ENCODE assay signal across 10 cellular contexts in the genomic region with DNA sequence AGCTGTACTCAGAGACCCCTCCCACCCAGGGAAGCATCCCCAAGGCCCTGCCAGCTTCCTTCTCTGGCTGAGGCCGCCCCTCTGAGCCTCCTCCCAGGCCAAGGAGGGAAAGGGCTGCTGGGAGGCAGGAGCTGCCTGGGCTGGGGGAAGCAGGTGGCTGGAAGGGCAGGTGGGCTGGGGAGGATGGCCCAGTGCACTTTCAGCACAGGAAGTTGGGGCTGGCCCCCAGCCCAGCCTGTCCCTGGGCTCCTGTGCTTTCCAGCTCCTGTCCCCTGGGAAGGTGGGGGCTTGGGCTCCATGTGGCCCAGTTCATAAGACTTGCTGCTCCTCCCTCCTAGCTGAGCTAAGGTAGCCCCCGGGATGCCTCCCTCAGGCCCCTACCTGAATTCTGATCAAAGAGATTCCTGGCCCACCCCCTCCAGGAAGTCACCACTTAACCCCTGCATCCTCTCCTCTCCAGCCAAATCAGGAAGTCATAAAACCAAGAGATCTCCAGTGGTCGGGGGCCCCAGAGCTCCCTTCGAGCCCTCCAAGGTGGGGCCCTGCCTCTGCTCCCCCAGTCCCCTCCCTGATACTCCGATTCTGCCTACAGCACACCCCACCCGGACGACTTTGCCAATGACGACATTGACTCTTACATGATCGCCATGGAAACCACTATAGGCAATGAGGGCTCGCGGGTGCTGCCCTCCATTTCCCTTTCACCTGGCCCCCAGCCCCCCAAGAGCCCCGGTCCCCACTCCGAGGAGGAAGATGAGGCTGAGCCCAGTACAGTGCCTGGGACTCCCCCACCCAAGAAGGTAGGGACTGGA. TPM values are rescaled to one million over a fixed set of nuclear protein-coding genes. Genes with fewer than 3 reads are reported as not detected.
DNase-seq lines count a peak whose midpoint lies in the region; ATAC-seq and TF ChIP-seq lines count a peak whose summit lies in the region.
"Had no signal": no experiment of that assay in that cellular context is flagged by ENCODE, and none has a peak within 500 bp of the region (broad histone marks: within the 10 kb centered on the region; RNA-seq: fewer than 3 reads in every experiment).

No MANE protein-coding gene starts in this region.

- H3K9me3 Mint-ChIP-seq in activated CD4-positive, alpha-beta T cell treated with anti-CD3 and anti-CD28 coated beads, Interleukin-2, amount 10 ng/mL, durations not matched to agents 7 days and 5 days: no peaks in the 10 kb centered on the region
- H3K9me3 Mint-ChIP-seq in activated CD8-positive, alpha-beta T cell treated with anti-CD3 and anti-CD28 coated beads, Interleukin-2, amount 10 ng/mL, durations not matched to agents 7 days and 5 days (ENCODE audit: insufficient read depth): no peaks in the 10 kb centered on the region

- no peaks in the 10 kb centered on the region for H3K9me3 ChIP-seq in neutrophil
- H3K9me3 ChIP-seq: SJCRH30 had no signal

- peak; percentile 7 for ATAC-seq in activated CD8-positive, alpha-beta T cell treated with anti-CD3 and anti-CD28 coated beads, Interleukin-2, amount 10 ng/mL, durations not matched to agents 7 days and 5 days
- ATAC-seq: sciatic nerve had no signal

- CTCF ChIA-PET in activated CD4-positive, alpha-beta T cell treated with anti-CD3 and anti-CD28 coated beads, Interleukin-2, amount 10 ng/mL, durations not matched to agents 7 days and 5 days (lab: Charles Lee): interaction anchor here (0.8 to 38.4 kb wide), 5 partner anchors 8 to 79 kb away, joined by 3 to 841 read pairs (median 6); a partner anchor contains a TSS
- CTCF ChIA-PET in activated CD8-positive, alpha-beta T cell treated with anti-CD3 and anti-CD28 coated beads, Interleukin-2, amount 10 ng/mL, durations not matched to agents 7 days and 5 days (lab: Charles Lee): interaction anchor here (1.3 to 31.4 kb wide), 3 partner anchors 14 to 39 kb away, joined by 3 to 998 read pairs (median 7); a partner anchor contains a TSS

- peaks cover 60% of the 10 kb centered on the region for H3K36me3 ChIP-seq in neutrophil

- no peaks in the 10 kb centered on the region for H3K27me3 Mint-ChIP-seq in activated CD4-positive, alpha-beta T cell treated with anti-CD3 and anti-CD28 coated beads, Interleukin-2, amount 10 ng/mL, durations not matched to agents 7 days and 5 days
- H3K27me3 Mint-ChIP-seq in activated CD8-positive, alpha-beta T cell treated with anti-CD3 and anti-CD28 coated beads, Interleukin-2, amount 10 ng/mL, durations not matched to agents 7 days and 5 days (ENCODE audit: low read depth): no peaks in the 10 kb centered on the region

- peak overlapping the region; percentile 71 for H3K27ac Mint-ChIP-seq in activated CD4-positive, alpha-beta T cell treated with anti-CD3 and anti-CD28 coated beads, Interleukin-2, amount 10 ng/mL, durations not matched to agents 7 days and 5 days
- H3K27ac Mint-ChIP-seq in activated CD8-positive, alpha-beta T cell treated with anti-CD3 and anti-CD28 coated beads, Interleukin-2, amount 10 ng/mL, durations not matched to agents 7 days and 5 days: peak overlapping the region; percentile 89

- no peak for DNase-seq in activated CD4-positive, alpha-beta T cell treated with anti-CD3 and anti-CD28 coated beads, Interleukin-2, amount 10 ng/mL, durations not matched to agents 7 days and 5 days
- DNase-seq in activated CD4-positive, alpha-beta T cell treated with anti-CD3 and anti-CD28 coated beads, Interleukin-2, amount 50 U/mL, for 48 hours: no peak
- DNase-seq in activated CD8-positive, alpha-beta T cell treated with anti-CD3 and anti-CD28 coated beads, Interleukin-2, amount 10 ng/mL, durations not matched to agents 7 days and 5 days: no peak
- DNase-seq in cortex of kidney (lab: John Stamatoyannopoulos, UW) (no peak), SW480 (ENCODE audit: low spot score) (no peak)
- DNase-seq: NCI-H226, SJCRH30 had no signal

- H3K36me3 Mint-ChIP-seq in activated CD4-positive, alpha-beta T cell treated with anti-CD3 and anti-CD28 coated beads, Interleukin-2, amount 10 ng/mL, durations not matched to agents 7 days and 5 days (ENCODE audit: low read depth): peaks cover 52% of the 10 kb centered on the region
- H3K36me3 Mint-ChIP-seq in activated CD8-positive, alpha-beta T cell treated with anti-CD3 and anti-CD28 coated beads, Interleukin-2, amount 10 ng/mL, durations not matched to agents 7 days and 5 days (ENCODE audit: low read depth): peaks cover 70% of the 10 kb centered on the region

- POLR2A ChIA-PET in activated CD4-positive, alpha-beta T cell treated with anti-CD3 and anti-CD28 coated beads, Interleukin-2, amount 10 ng/mL, durations not matched to agents 7 days and 5 days (lab: Charles Lee): interaction anchor here (0.6 to 0.7 kb wide), 2 partner anchors 44 to 532 kb away, joined by 3 to 5 read pairs; a partner anchor contains a TSS
- POLR2A ChIA-PET in activated CD8-positive, alpha-beta T cell treated with anti-CD3 and anti-CD28 coated beads, Interleukin-2, amount 10 ng/mL, durations not matched to agents 7 days and 5 days (lab: Charles Lee): interaction anchor here (0.7 to 3.2 kb wide), 6 partner anchors 8 to 218 kb away, joined by 3 to 11 read pairs (median 4); a partner anchor contains a TSS

- H3K4me3 Mint-ChIP-seq in activated CD4-positive, alpha-beta T cell treated with anti-CD3 and anti-CD28 coated beads, Interleukin-2, amount 10 ng/mL, durations not matched to agents 7 days and 5 days: peak overlapping the region; percentile 24
- peak overlapping the region; percentile 70 for H3K4me3 Mint-ChIP-seq in activated CD8-positive, alpha-beta T cell treated with anti-CD3 and anti-CD28 coated beads, Interleukin-2, amount 10 ng/mL, durations not matched to agents 7 days and 5 days

- no peaks in the 10 kb centered on the region for H3K27me3 ChIP-seq in neutrophil
- H3K27me3 ChIP-seq: SJCRH30 had no signal

- peak overlapping the region; percentile 54 for H3K27ac ChIP-seq in neutrophil
- H3K27ac ChIP-seq: SJCRH30 had no signal

- H3K4me1 Mint-ChIP-seq in activated CD4-positive, alpha-beta T cell treated with anti-CD3 and anti-CD28 coated beads, Interleukin-2, amount 10 ng/mL, durations not matched to agents 7 days and 5 days: peaks cover 51% of the 10 kb centered on the region
- H3K4me1 Mint-ChIP-seq in activated CD8-positive, alpha-beta T cell treated with anti-CD3 and anti-CD28 coated beads, Interleukin-2, amount 10 ng/mL, durations not matched to agents 7 days and 5 days (ENCODE audit: low read depth): peaks cover 67% of the 10 kb centered on the region

- TF ChIP-seq CTCF in neutrophil (IDR thresholded peaks at IDR 0.05): no peak

- H3K4me1 ChIP-seq in neutrophil (ENCODE audit: control insufficient read depth in 1 of 2, insufficient read depth in 1 of 2, low read depth in 1 of 2, low read length in 1 of 2): peaks cover 48 to 49% of the 10 kb centered on the region in 2 experiments

- no peak overlapping the region for H3K4me3 ChIP-seq in neutrophil (ENCODE audit: low read depth in 1 of 2, low read length in 1 of 2)
- H3K4me3 ChIP-seq: lung, SJCRH30 had no signal

RNA-seq across cellular contexts. Expression of a gene that starts 4.9 kb away (rescaled TPM):
- total RNA-seq in activated CD4-positive, alpha-beta T cell treated with anti-CD3 and anti-CD28 coated beads, Interleukin-2, amount 10 ng/mL, durations not matched to agents 7 days and 5 days: 100 to 1,000 TPM; 301 to 331 TPM
- total RNA-seq in activated CD8-positive, alpha-beta T cell treated with anti-CD3 and anti-CD28 coated beads, Interleukin-2, amount 10 ng/mL, durations not matched to agents 7 days and 5 days: 100 to 1,000 TPM; 429 to 434 TPM

RNA-seq across cellular contexts. Expression of a gene that starts 5.0 kb away (rescaled TPM):
- 10 to 100 TPM; 49.3 to 53.7 TPM for total RNA-seq in activated CD4-positive, alpha-beta T cell treated with anti-CD3 and anti-CD28 coated beads, Interleukin-2, amount 10 ng/mL, durations not matched to agents 7 days and 5 days
- 10 to 100 TPM; 59.5 to 60.4 TPM for total RNA-seq in activated CD8-positive, alpha-beta T cell treated with anti-CD3 and anti-CD28 coated beads, Interleukin-2, amount 10 ng/mL, durations not matched to agents 7 days and 5 days

RNA-seq across cellular contexts. Expression of a gene that starts 7.1 kb away (rescaled TPM):
- 100 to 1,000 TPM; 256 to 323 TPM for total RNA-seq in activated CD4-positive, alpha-beta T cell treated with anti-CD3 and anti-CD28 coated beads, Interleukin-2, amount 10 ng/mL, durations not matched to agents 7 days and 5 days
- 100 to 1,000 TPM; 345 to 352 TPM for total RNA-seq in activated CD8-positive, alpha-beta T cell treated with anti-CD3 and anti-CD28 coated beads, Interleukin-2, amount 10 ng/mL, durations not matched to agents 7 days and 5 days
- total RNA-seq: SJCRH30 had no signal

RNA-seq across cellular contexts. Expression of a gene that starts 18.7 kb away (rescaled TPM):
- 1 to 10 TPM; 1.2 to 1.9 TPM for total RNA-seq in activated CD4-positive, alpha-beta T cell treated with anti-CD3 and anti-CD28 coated beads, Interleukin-2, amount 10 ng/mL, durations not matched to agents 7 days and 5 days
- 1 to 10 TPM; 4.8 to 4.9 TPM for total RNA-seq in activated CD8-positive, alpha-beta T cell treated with anti-CD3 and anti-CD28 coated beads, Interleukin-2, amount 10 ng/mL, durations not matched to agents 7 days and 5 days

RNA-seq across cellular contexts. Expression of a gene that starts 23.4 kb away (rescaled TPM):
- under 1 TPM; 0.10 to 0.17 TPM for total RNA-seq in activated CD4-positive, alpha-beta T cell treated with anti-CD3 and anti-CD28 coated beads, Interleukin-2, amount 10 ng/mL, durations not matched to agents 7 days and 5 days
- total RNA-seq in activated CD8-positive, alpha-beta T cell treated with anti-CD3 and anti-CD28 coated beads, Interleukin-2, amount 10 ng/mL, durations not matched to agents 7 days and 5 days: under 1 TPM; 0.29 to 0.50 TPM
